Comparison of ENCODE assay signal across 1 cellular context in genomic region chr11:62245271-62245753, GRCh38.
TF ChIP-seq lines count a peak whose summit lies in the region.

No MANE protein-coding gene starts in this region.

TF ChIP-seq in HepG2, 621 proteins besides CTCF, POLR2A, EP300 and RAD21 (continued from another document and continues in another):
- TF ChIP-seq BATF2 (CRISPR knock-in tag; IDR thresholded peaks at IDR 0.05) (no peak), CEBPZ (IDR thresholded peaks at IDR 0.05; ENCODE audit: low read length) (no peak), ZNF276 (CRISPR knock-in tag; IDR thresholded peaks at IDR 0.05; ENCODE audit: low read depth) (no peak), ZNF652 (CRISPR knock-in tag; IDR thresholded peaks at IDR 0.05; ENCODE audit: borderline replicate concordance, low read depth) (no peak), ZNF75D (CRISPR knock-in tag; IDR thresholded peaks at IDR 0.05; ENCODE audit: borderline replicate concordance) (no peak), PRPF4 (IDR thresholded peaks at IDR 0.05; ENCODE audit: low read depth, low read length, poor library complexity, severe bottlenecking) (no peak), ZNF17 (CRISPR knock-in tag; IDR thresholded peaks at IDR 0.05) (no peak), ZNF704 (CRISPR knock-in tag; IDR thresholded peaks at IDR 0.05; ENCODE audit: borderline replicate concordance) (no peak), PCBP1 (IDR thresholded peaks at IDR 0.05; ENCODE audit: borderline replicate concordance, low read depth, low read length) (no peak), LBX2 (CRISPR knock-in tag; IDR thresholded peaks at IDR 0.05; ENCODE audit: borderline replicate concordance) (no peak), ZNF468 (CRISPR knock-in tag; IDR thresholded peaks at IDR 0.05) (no peak), ZNF256 (CRISPR knock-in tag; conservative IDR thresholded peaks at IDR 0.05) (no peak), KMT2A (CRISPR knock-in tag; IDR thresholded peaks at IDR 0.05) (no peak), KDM6A (CRISPR knock-in tag; IDR thresholded peaks at IDR 0.05; ENCODE audit: low read depth) (no peak), ZBTB33 (CRISPR knock-in tag; IDR thresholded peaks at IDR 0.05) (no peak), ZNF446 (CRISPR knock-in tag; IDR thresholded peaks at IDR 0.05) (no peak), ZFP62 (CRISPR knock-in tag; IDR thresholded peaks at IDR 0.05) (no peak), CCDC6 (CRISPR knock-in tag; IDR thresholded peaks at IDR 0.05) (no peak; the same call in 1 of the 2 replicates), IRF1 (CRISPR knock-in tag; IDR thresholded peaks at IDR 0.05; ENCODE audit: low read depth) (no peak), ZNF672 (CRISPR knock-in tag; IDR thresholded peaks at IDR 0.05) (no peak), RARA (CRISPR knock-in tag; IDR thresholded peaks at IDR 0.05) (peak; percentile 50; the same call in 1 of the 2 replicates), NFAT5 (CRISPR knock-in tag; IDR thresholded peaks at IDR 0.05) (no peak), MBNL3 (CRISPR knock-in tag; conservative IDR thresholded peaks at IDR 0.05) (no peak), AHR (CRISPR knock-in tag; IDR thresholded peaks at IDR 0.05) (no peak), ZNF781 (CRISPR knock-in tag; IDR thresholded peaks at IDR 0.05; ENCODE audit: borderline replicate concordance, not compliant biosample characterization) (peak; percentile 64), ATF2 (CRISPR knock-in tag; IDR thresholded peaks at IDR 0.05) (peak; percentile 58), ZMYM2 (CRISPR knock-in tag; IDR thresholded peaks at IDR 0.05) (no peak), ZNF3 (CRISPR knock-in tag; IDR thresholded peaks at IDR 0.05) (0 out of 2 replicates have a peak, but pooled peaks have one; percentile 38), MIXL1 (CRISPR knock-in tag; IDR thresholded peaks at IDR 0.05) (peak; percentile 60), NBN (conservative IDR thresholded peaks at IDR 0.05) (no peak), XBP1 (CRISPR knock-in tag; IDR thresholded peaks at IDR 0.05) (no peak), KAT7 (CRISPR knock-in tag; IDR thresholded peaks at IDR 0.05; ENCODE audit: borderline replicate concordance) (no peak), TBX2 (CRISPR knock-in tag; IDR thresholded peaks at IDR 0.05; ENCODE audit: borderline replicate concordance) (no peak; the same call in 1 of the 2 replicates), ZNF326 (CRISPR knock-in tag; IDR thresholded peaks at IDR 0.05; ENCODE audit: borderline replicate concordance) (no peak), RNF2 (conservative IDR thresholded peaks at IDR 0.05; ENCODE audit: low read depth) (no peak), ZNF225 (CRISPR knock-in tag; IDR thresholded peaks at IDR 0.05) (no peak; the same call in 1 of the 2 replicates), ZBTB46 (CRISPR knock-in tag; IDR thresholded peaks at IDR 0.05; ENCODE audit: borderline replicate concordance) (no peak), NPAS2 (CRISPR knock-in tag; IDR thresholded peaks at IDR 0.05; ENCODE audit: borderline replicate concordance) (no peak), ZNF496 (CRISPR knock-in tag; IDR thresholded peaks at IDR 0.05; ENCODE audit: insufficient replicate concordance) (no peak), FUBP1 (CRISPR knock-in tag; IDR thresholded peaks at IDR 0.05; ENCODE audit: borderline replicate concordance) (no peak), YEATS4 (CRISPR knock-in tag; IDR thresholded peaks at IDR 0.05; ENCODE audit: borderline replicate concordance) (no peak), ZNF138 (CRISPR knock-in tag; IDR thresholded peaks at IDR 0.05; ENCODE audit: low read depth) (no peak)
